In genomic region chr3:50319872-50320625, GRCh38 we compare ENCODE assay signal across 8 cellular contexts. TPM values are rescaled to one million over a fixed set of nuclear protein-coding genes. Genes with fewer than 3 reads are reported as not detected.
DNase-seq lines count a peak whose midpoint lies in the region; ATAC-seq and TF ChIP-seq lines count a peak whose summit lies in the region.

No MANE protein-coding gene starts in this region.

- POLR2A ChIA-PET in T-cell (lab: Charles Lee) = no interaction called here

- H3K4me1 Mint-ChIP-seq in T-cell = peaks cover 31 to 60% (median 43%) of the 10 kb centered on the region in 3 donors

- peak overlapping the region; percentile 79 for H3K4me3 ChIP-seq in fibroblast of pulmonary artery (replicated peaks; ENCODE audit: low read depth, low read length)
- peak overlapping the region; percentile 94 for H3K4me3 ChIP-seq in rectal smooth muscle tissue (ENCODE audit: low read length)

- H3K4me1 ChIP-seq in rectal smooth muscle tissue (ENCODE audit: control insufficient read depth, insufficient read depth, low read length) = peaks cover 21% of the 10 kb centered on the region

- peaks cover 8% of the 10 kb centered on the region for H3K36me3 ChIP-seq in rectal smooth muscle tissue (ENCODE audit: control insufficient read depth, insufficient read depth, low read length)

- H3K27ac ChIP-seq in rectal smooth muscle tissue (ENCODE audit: low read depth, low read length) = peak overlapping the region; percentile 96

- peak overlapping the region; percentile 76 for H3K9ac ChIP-seq in rectal smooth muscle tissue (ENCODE audit: low read length)

- no peaks in the 10 kb centered on the region for H3K27me3 ChIP-seq in rectal smooth muscle tissue (ENCODE audit: control insufficient read depth, insufficient read depth, low read length)

- H3K36me3 Mint-ChIP-seq in T-cell = no peaks in the 10 kb centered on the region

- intact Hi-C loops in sciatic nerve (cut with DNase I) = no loop called here

- ATAC-seq in T-cell (replicated peaks in 1 of 4) (no peak), sciatic nerve (no peak)

- peak overlapping the region in 1 of 2 donors; percentile 90 for H3K27ac Mint-ChIP-seq in T-cell

- H3K27me3 Mint-ChIP-seq in T-cell = no peaks in the 10 kb centered on the region

- H3K4me3 Mint-ChIP-seq in T-cell = peak overlapping the region; percentile 82 to 90 (median 86)

- in situ Hi-C loops in G401 (cut with HindIII; ENCODE audit: low sequenced_read_pairs) = no loop called here

- H3K9me3 Mint-ChIP-seq in T-cell = no peaks in the 10 kb centered on the region

- CTCF ChIA-PET in T-cell (lab: Charles Lee) = no interaction called here

- TF ChIP-seq CTCF in fibroblast of pulmonary artery (IDR thresholded peaks at IDR 0.05; ENCODE audit: low read length, missing control alignments) = no peak

- peak; percentile 54 for DNase-seq in G401 (ENCODE audit: low spot score)
- no peak for DNase-seq in T-cell
- DNase-seq in fibroblast of pulmonary artery (ENCODE audit: low read depth) = no peak
- DNase-seq in sciatic nerve (ENCODE audit: low spot score) = no peak
- no peak for DNase-seq in DMS53 (lab: John Stamatoyannopoulos, UW)
- no peak for DNase-seq in foreskin melanocyte
- no peak for DNase-seq in Ammon's horn (ENCODE audit: low spot score)

RNA-seq across cellular contexts. Expression of gene HYAL2, which starts 2.5 kb away (rescaled TPM):
- total RNA-seq in G401 (2014; rRNA removed; shearing (Covaris generic)) = 91.0 and 99.0 TPM in 2 replicates
- 1 to 10 TPM in 4 of 5 donors, under 1 TPM in 1; 0.50 to 6.8 (median 3.0) TPM for total RNA-seq in T-cell
- total RNA-seq in sciatic nerve = 48.8 TPM

RNA-seq across cellular contexts. Expression of gene TUSC2, which starts 8.0 kb away (rescaled TPM):
- total RNA-seq in G401 (2014; rRNA removed; shearing (Covaris generic)) = 45.0 and 45.4 TPM in 2 replicates
- total RNA-seq in T-cell (10 to 100 TPM; 14.9 to 33.1 (median 26.8) TPM), sciatic nerve (17.7 TPM)

RNA-seq across cellular contexts. Expression of gene HYAL1, which starts 16.7 kb away (rescaled TPM):
- 15.8 and 18.4 TPM in 2 replicates for total RNA-seq in G401 (2014; rRNA removed; shearing (Covaris generic))
- under 1 TPM in 3 of 5 donors, not detected in 2; 0.61 to 0.79 (median 0.69) TPM for total RNA-seq in T-cell
- 19.4 TPM for total RNA-seq in sciatic nerve

RNA-seq across cellular contexts. Expression of gene RASSF1, which starts 20.6 kb away (rescaled TPM):
- 23.2 and 31.8 TPM in 2 replicates for total RNA-seq in G401 (2014; rRNA removed; shearing (Covaris generic))
- total RNA-seq in T-cell = 100 to 1,000 TPM in 1 of 5 donors, 10 to 100 TPM in 4; 73.2 to 153 (median 79.6) TPM
- 51.0 TPM for total RNA-seq in sciatic nerve

RNA-seq across cellular contexts. Expression of gene HYAL3, which starts 20.8 kb away (rescaled TPM):
- total RNA-seq in G401 (2014; rRNA removed; shearing (Covaris generic)) = 7.9 and 10.0 TPM in 2 replicates
- 1 to 10 TPM; 2.6 to 6.2 (median 3.9) TPM for total RNA-seq in T-cell
- 1.5 TPM for total RNA-seq in sciatic nerve
